1 cellular context compared by ENCODE assay signal in the genomic region with DNA sequence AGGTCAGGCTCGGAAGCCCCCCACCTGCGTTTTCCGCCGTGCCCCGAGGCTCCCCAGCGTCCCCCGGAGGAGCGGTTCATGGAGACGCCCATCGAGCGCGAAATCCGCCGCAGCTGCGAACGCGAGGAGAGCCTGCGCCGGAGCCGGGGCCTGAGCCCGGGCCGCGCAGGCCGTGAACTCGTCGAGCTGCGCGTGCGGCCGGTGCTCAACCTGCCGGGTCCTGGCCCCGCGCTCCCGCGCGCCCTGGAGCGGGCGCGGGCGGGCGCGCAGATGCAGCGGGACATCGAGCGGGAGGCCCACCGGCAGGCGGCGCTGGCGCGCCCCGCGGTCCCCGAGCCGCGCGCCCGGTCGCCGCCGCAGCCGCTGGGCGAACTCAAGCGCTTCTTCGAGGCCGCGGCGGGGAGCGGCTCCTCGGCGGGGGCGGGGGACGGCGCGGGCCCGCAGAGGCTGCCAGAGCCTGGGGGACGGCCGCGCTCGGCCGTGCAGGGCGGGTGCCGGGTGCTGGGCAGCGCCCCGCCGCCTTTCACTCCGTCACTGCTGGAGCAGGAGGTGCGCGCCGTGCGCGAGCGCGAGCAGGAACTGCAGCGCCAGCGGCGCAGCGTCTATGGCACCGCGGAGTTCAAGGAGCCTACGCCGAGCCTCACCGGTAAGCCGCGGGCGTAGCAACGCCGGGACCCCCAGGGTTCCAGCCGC.
A peak's percentile ranks its signal among the peaks of the same experiment; 100 is the strongest.
TF ChIP-seq lines count a peak whose summit lies in the region.

No MANE protein-coding gene starts in this region.

TF ChIP-seq in HepG2, 621 proteins besides CTCF, POLR2A, EP300 and RAD21 (continues in another document):
- TF ChIP-seq, protein P1, sequence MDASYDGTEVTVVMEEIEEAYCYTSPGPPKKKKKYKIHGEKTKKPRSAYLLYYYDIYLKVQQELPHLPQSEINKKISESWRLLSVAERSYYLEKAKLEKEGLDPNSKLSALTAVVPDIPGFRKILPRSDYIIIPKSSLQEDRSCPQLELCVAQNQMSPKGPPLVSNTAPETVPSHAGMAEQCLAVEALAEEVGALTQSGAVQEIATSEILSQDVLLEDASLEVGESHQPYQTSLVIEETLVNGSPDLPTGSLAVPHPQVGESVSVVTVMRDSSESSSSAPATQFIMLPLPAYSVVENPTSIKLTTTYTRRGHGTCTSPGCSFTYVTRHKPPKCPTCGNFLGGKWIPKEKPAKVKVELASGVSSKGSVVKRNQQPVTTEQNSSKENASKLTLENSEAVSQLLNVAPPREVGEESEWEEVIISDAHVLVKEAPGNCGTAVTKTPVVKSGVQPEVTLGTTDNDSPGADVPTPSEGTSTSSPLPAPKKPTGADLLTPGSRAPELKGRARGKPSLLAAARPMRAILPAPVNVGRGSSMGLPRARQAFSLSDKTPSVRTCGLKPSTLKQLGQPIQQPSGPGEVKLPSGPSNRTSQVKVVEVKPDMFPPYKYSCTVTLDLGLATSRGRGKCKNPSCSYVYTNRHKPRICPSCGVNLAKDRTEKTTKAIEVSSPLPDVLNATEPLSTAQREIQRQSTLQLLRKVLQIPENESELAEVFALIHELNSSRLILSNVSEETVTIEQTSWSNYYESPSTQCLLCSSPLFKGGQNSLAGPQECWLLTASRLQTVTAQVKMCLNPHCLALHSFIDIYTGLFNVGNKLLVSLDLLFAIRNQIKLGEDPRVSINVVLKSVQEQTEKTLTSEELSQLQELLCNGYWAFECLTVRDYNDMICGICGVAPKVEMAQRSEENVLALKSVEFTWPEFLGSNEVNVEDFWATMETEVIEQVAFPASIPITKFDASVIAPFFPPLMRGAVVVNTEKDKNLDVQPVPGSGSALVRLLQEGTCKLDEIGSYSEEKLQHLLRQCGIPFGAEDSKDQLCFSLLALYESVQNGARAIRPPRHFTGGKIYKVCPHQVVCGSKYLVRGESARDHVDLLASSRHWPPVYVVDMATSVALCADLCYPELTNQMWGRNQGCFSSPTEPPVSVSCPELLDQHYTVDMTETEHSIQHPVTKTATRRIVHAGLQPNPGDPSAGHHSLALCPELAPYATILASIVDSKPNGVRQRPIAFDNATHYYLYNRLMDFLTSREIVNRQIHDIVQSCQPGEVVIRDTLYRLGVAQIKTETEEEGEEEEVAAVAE (CRISPR knock-in tag; IDR thresholded peaks at IDR 0.05; ENCODE audit: borderline replicate concordance): no peak
- TF ChIP-seq POLR2G (IDR thresholded peaks at IDR 0.05; ENCODE audit: low read depth, low read length): 0 out of 2 replicates have a peak, but pooled peaks have one; percentile 11
- no peak for TF ChIP-seq RARA (CRISPR knock-in tag; IDR thresholded peaks at IDR 0.05)
- TF ChIP-seq ZNF232 (CRISPR knock-in tag; IDR thresholded peaks at IDR 0.05; ENCODE audit: borderline replicate concordance): no peak
- TF ChIP-seq ZNF564 (CRISPR knock-in tag; IDR thresholded peaks at IDR 0.05): no peak
- no peak for TF ChIP-seq ATM (IDR thresholded peaks at IDR 0.05; ENCODE audit: borderline replicate concordance)
- TF ChIP-seq IRX3 (CRISPR knock-in tag; IDR thresholded peaks at IDR 0.05; ENCODE audit: borderline replicate concordance, low read depth): 0 out of 2 replicates have a peak, but pooled peaks have one; percentile 42
- no peak for TF ChIP-seq PITX1 (CRISPR knock-in tag; IDR thresholded peaks at IDR 0.05)
- TF ChIP-seq ZFY (CRISPR knock-in tag; IDR thresholded peaks at IDR 0.05): peak; percentile 67
- peak; percentile 36 for TF ChIP-seq ASH2L (IDR thresholded peaks at IDR 0.05; ENCODE audit: insufficient read length, low read depth, low read length)
- TF ChIP-seq, protein P2, sequence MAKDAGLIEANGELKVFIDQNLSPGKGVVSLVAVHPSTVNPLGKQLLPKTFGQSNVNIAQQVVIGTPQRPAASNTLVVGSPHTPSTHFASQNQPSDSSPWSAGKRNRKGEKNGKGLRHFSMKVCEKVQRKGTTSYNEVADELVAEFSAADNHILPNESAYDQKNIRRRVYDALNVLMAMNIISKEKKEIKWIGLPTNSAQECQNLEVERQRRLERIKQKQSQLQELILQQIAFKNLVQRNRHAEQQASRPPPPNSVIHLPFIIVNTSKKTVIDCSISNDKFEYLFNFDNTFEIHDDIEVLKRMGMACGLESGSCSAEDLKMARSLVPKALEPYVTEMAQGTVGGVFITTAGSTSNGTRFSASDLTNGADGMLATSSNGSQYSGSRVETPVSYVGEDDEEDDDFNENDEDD (CRISPR knock-in tag; IDR thresholded peaks at IDR 0.05; ENCODE audit: borderline replicate concordance): peak; percentile 48; the same call in 1 of the 2 replicates
- TF ChIP-seq GFI1 (CRISPR knock-in tag; IDR thresholded peaks at IDR 0.05; ENCODE audit: borderline replicate concordance): no peak; the same call in 1 of the 2 replicates
- no peak for TF ChIP-seq CEBPB (IDR thresholded peaks at IDR 0.05; ENCODE audit: borderline replicate concordance, low read depth, low read length)
- no peak for TF ChIP-seq ZNF562 (CRISPR knock-in tag; IDR thresholded peaks at IDR 0.05; ENCODE audit: borderline replicate concordance)
- TF ChIP-seq PRMT3 (CRISPR knock-in tag; IDR thresholded peaks at IDR 0.05; ENCODE audit: borderline replicate concordance, low read depth): no peak
- no peak; the same call in 1 of the 2 replicates for TF ChIP-seq ZFX (CRISPR knock-in tag; IDR thresholded peaks at IDR 0.05; ENCODE audit: low read depth)
- no peak for TF ChIP-seq ISL2 (CRISPR knock-in tag; IDR thresholded peaks at IDR 0.05)
- no peak for TF ChIP-seq EEA1 (CRISPR knock-in tag; IDR thresholded peaks at IDR 0.05; ENCODE audit: borderline replicate concordance)
- TF ChIP-seq, protein P3, sequence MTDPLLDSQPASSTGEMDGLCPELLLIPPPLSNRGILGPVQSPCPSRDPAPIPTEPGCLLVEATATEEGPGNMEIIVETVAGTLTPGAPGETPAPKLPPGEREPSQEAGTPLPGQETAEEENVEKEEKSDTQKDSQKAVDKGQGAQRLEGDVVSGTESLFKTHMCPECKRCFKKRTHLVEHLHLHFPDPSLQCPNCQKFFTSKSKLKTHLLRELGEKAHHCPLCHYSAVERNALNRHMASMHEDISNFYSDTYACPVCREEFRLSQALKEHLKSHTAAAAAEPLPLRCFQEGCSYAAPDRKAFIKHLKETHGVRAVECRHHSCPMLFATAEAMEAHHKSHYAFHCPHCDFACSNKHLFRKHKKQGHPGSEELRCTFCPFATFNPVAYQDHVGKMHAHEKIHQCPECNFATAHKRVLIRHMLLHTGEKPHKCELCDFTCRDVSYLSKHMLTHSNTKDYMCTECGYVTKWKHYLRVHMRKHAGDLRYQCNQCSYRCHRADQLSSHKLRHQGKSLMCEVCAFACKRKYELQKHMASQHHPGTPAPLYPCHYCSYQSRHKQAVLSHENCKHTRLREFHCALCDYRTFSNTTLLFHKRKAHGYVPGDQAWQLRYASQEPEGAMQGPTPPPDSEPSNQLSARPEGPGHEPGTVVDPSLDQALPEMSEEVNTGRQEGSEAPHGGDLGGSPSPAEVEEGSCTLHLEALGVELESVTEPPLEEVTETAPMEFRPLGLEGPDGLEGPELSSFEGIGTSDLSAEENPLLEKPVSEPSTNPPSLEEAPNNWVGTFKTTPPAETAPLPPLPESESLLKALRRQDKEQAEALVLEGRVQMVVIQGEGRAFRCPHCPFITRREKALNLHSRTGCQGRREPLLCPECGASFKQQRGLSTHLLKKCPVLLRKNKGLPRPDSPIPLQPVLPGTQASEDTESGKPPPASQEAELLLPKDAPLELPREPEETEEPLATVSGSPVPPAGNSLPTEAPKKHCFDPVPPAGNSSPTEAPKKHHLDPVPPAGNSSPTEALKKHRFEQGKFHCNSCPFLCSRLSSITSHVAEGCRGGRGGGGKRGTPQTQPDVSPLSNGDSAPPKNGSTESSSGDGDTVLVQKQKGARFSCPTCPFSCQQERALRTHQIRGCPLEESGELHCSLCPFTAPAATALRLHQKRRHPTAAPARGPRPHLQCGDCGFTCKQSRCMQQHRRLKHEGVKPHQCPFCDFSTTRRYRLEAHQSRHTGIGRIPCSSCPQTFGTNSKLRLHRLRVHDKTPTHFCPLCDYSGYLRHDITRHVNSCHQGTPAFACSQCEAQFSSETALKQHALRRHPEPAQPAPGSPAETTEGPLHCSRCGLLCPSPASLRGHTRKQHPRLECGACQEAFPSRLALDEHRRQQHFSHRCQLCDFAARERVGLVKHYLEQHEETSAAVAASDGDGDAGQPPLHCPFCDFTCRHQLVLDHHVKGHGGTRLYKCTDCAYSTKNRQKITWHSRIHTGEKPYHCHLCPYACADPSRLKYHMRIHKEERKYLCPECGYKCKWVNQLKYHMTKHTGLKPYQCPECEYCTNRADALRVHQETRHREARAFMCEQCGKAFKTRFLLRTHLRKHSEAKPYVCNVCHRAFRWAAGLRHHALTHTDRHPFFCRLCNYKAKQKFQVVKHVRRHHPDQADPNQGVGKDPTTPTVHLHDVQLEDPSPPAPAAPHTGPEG (CRISPR knock-in tag; IDR thresholded peaks at IDR 0.05): peak; percentile 98
- TF ChIP-seq ZNF644 (CRISPR knock-in tag; IDR thresholded peaks at IDR 0.05; ENCODE audit: low read depth): no peak
- TF ChIP-seq, protein P4, sequence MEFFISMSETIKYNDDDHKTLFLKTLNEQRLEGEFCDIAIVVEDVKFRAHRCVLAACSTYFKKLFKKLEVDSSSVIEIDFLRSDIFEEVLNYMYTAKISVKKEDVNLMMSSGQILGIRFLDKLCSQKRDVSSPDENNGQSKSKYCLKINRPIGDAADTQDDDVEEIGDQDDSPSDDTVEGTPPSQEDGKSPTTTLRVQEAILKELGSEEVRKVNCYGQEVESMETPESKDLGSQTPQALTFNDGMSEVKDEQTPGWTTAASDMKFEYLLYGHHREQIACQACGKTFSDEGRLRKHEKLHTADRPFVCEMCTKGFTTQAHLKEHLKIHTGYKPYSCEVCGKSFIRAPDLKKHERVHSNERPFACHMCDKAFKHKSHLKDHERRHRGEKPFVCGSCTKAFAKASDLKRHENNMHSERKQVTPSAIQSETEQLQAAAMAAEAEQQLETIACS (CRISPR knock-in tag; IDR thresholded peaks at IDR 0.05): peak; percentile 84
- TF ChIP-seq, protein P5, sequence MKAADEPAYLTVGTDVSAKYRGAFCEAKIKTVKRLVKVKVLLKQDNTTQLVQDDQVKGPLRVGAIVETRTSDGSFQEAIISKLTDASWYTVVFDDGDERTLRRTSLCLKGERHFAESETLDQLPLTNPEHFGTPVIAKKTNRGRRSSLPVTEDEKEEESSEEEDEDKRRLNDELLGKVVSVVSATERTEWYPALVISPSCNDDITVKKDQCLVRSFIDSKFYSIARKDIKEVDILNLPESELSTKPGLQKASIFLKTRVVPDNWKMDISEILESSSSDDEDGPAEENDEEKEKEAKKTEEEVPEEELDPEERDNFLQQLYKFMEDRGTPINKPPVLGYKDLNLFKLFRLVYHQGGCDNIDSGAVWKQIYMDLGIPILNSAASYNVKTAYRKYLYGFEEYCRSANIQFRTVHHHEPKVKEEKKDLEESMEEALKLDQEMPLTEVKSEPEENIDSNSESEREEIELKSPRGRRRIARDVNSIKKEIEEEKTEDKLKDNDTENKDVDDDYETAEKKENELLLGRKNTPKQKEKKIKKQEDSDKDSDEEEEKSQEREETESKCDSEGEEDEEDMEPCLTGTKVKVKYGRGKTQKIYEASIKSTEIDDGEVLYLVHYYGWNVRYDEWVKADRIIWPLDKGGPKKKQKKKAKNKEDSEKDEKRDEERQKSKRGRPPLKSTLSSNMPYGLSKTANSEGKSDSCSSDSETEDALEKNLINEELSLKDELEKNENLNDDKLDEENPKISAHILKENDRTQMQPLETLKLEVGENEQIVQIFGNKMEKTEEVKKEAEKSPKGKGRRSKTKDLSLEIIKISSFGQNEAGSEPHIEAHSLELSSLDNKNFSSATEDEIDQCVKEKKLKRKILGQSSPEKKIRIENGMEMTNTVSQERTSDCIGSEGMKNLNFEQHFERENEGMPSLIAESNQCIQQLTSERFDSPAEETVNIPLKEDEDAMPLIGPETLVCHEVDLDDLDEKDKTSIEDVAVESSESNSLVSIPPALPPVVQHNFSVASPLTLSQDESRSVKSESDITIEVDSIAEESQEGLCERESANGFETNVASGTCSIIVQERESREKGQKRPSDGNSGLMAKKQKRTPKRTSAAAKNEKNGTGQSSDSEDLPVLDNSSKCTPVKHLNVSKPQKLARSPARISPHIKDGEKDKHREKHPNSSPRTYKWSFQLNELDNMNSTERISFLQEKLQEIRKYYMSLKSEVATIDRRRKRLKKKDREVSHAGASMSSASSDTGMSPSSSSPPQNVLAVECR (CRISPR knock-in tag; IDR thresholded peaks at IDR 0.05; ENCODE audit: borderline replicate concordance): 0 out of 2 replicates have a peak, but pooled peaks have one; percentile 0
- TF ChIP-seq, protein P6, sequence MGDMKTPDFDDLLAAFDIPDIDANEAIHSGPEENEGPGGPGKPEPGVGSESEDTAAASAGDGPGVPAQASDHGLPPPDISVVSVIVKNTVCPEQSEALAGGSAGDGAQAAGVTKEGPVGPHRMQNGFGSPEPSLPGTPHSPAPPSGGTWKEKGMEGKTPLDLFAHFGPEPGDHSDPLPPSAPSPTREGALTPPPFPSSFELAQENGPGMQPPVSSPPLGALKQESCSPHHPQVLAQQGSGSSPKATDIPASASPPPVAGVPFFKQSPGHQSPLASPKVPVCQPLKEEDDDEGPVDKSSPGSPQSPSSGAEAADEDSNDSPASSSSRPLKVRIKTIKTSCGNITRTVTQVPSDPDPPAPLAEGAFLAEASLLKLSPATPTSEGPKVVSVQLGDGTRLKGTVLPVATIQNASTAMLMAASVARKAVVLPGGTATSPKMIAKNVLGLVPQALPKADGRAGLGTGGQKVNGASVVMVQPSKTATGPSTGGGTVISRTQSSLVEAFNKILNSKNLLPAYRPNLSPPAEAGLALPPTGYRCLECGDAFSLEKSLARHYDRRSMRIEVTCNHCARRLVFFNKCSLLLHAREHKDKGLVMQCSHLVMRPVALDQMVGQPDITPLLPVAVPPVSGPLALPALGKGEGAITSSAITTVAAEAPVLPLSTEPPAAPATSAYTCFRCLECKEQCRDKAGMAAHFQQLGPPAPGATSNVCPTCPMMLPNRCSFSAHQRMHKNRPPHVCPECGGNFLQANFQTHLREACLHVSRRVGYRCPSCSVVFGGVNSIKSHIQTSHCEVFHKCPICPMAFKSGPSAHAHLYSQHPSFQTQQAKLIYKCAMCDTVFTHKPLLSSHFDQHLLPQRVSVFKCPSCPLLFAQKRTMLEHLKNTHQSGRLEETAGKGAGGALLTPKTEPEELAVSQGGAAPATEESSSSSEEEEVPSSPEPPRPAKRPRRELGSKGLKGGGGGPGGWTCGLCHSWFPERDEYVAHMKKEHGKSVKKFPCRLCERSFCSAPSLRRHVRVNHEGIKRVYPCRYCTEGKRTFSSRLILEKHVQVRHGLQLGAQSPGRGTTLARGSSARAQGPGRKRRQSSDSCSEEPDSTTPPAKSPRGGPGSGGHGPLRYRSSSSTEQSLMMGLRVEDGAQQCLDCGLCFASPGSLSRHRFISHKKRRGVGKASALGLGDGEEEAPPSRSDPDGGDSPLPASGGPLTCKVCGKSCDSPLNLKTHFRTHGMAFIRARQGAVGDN (CRISPR knock-in tag; IDR thresholded peaks at IDR 0.05): peak; percentile 52
- peak; percentile 59; the same call in 1 of the 2 replicates for TF ChIP-seq ZFP82 (CRISPR knock-in tag; IDR thresholded peaks at IDR 0.05; ENCODE audit: borderline replicate concordance)
- TF ChIP-seq SAP130 (CRISPR knock-in tag; IDR thresholded peaks at IDR 0.05; ENCODE audit: low read depth): peak; percentile 33; the same call in 1 of the 2 replicates
- no peak for TF ChIP-seq RARG (CRISPR knock-in tag; IDR thresholded peaks at IDR 0.05; ENCODE audit: low read depth)
- TF ChIP-seq PPARG (CRISPR knock-in tag; conservative IDR thresholded peaks at IDR 0.05): no peak
- TF ChIP-seq, protein P7, sequence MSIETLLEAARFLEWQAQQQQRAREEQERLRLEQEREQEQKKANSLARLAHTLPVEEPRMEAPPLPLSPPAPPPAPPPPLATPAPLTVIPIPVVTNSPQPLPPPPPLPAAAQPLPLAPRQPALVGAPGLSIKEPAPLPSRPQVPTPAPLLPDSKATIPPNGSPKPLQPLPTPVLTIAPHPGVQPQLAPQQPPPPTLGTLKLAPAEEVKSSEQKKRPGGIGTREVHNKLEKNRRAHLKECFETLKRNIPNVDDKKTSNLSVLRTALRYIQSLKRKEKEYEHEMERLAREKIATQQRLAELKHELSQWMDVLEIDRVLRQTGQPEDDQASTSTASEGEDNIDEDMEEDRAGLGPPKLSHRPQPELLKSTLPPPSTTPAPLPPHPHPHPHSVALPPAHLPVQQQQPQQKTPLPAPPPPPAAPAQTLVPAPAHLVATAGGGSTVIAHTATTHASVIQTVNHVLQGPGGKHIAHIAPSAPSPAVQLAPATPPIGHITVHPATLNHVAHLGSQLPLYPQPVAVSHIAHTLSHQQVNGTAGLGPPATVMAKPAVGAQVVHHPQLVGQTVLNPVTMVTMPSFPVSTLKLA (IDR thresholded peaks at IDR 0.05): no peak
